1 cellular context compared by ENCODE assay signal in genomic region chr9:124139001-124139400, GRCh38.
A peak's percentile ranks its signal among the peaks of the same experiment; 100 is the strongest.
TF ChIP-seq lines count a peak whose summit lies in the region.

No MANE protein-coding gene starts in this region.

TF ChIP-seq in IMR-90, 13 proteins besides CTCF, POLR2A, EP300 and RAD21:
- TF ChIP-seq USF2 (IDR thresholded peaks at IDR 0.05; ENCODE audit: low read depth, low read length) = no peak
- TF ChIP-seq ELK1 (IDR thresholded peaks at IDR 0.05; ENCODE audit: borderline replicate concordance, low read depth, low read length) = no peak
- TF ChIP-seq RFX5 (IDR thresholded peaks at IDR 0.05; ENCODE audit: low read depth, low read length) = no peak
- TF ChIP-seq MAFK (IDR thresholded peaks at IDR 0.05; ENCODE audit: low read depth, low read length) = no peak
- TF ChIP-seq MXI1 (IDR thresholded peaks at IDR 0.05; ENCODE audit: borderline replicate concordance, low read depth, low read length) = no peak
- TF ChIP-seq FOS (IDR thresholded peaks at IDR 0.05; ENCODE audit: low read depth, low read length) = peak; percentile 32; the same call in 1 of the 2 replicates
- TF ChIP-seq BHLHE40 (IDR thresholded peaks at IDR 0.05; ENCODE audit: low read depth, low read length) = peak; percentile 35; the same call in 1 of the 2 replicates
- TF ChIP-seq RCOR1 (IDR thresholded peaks at IDR 0.05; ENCODE audit: insufficient replicate concordance, low read length) = no peak
- TF ChIP-seq CEBPB (IDR thresholded peaks at IDR 0.05; ENCODE audit: low read depth, low read length) = peak; percentile 84
